ENCODE assay signal across 20 cellular contexts in the genomic region with DNA sequence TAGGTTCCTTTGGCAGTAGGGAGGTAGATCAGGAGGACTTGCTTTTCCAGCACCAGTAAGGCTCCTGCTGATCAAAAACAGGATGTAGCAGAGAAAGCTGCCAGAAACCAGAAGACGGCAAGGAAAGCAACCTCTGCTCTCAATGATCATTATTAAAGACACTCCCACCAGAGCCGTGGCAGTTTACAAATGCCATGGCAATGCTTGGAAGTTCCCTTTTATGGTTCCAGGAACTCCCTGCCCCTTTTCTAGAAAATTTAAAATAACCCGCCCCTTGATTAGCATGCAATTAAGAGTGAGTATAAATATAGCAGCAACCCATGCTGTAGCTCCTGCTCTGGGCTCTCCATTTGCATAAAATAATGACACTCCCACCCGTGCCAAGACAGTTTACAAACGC. TPM values are rescaled to one million over a fixed set of nuclear protein-coding genes. Genes with fewer than 3 reads are reported as not detected.
DNase-seq lines count a peak whose midpoint lies in the region; ATAC-seq and TF ChIP-seq lines count a peak whose summit lies in the region.
"Had no signal": no experiment of that assay in that cellular context is flagged by ENCODE, and none has a peak within 500 bp of the region (broad histone marks: within the 10 kb centered on the region; RNA-seq: fewer than 3 reads in every experiment).

No MANE protein-coding gene starts in this region.

- no peaks in the 10 kb centered on the region for H3K9me3 ChIP-seq in neural progenitor cell (ENCODE audit: low read depth)

- H3K4me3 Mint-ChIP-seq in nephron (no peak overlapping the region), neural progenitor cell (no peak overlapping the region)

- no peak overlapping the region for H3K27ac ChIP-seq in neural progenitor cell

- H3K36me3 ChIP-seq in neural progenitor cell, result no peaks in the 10 kb centered on the region

- TF ChIP-seq CTCF in nephron (IDR thresholded peaks at IDR 0.05; ENCODE audit: unreplicated experiment in 3 of 3), result no peak
- no peak for TF ChIP-seq CTCF in neural progenitor cell (IDR thresholded peaks at IDR 0.05)

- DNase-seq in EH (ENCODE audit: low read depth) (peak; percentile 2), NCI-H1048 (lab: John Stamatoyannopoulos, UW) (peak; percentile 60), dermis blood vessel endothelial cell (peak; percentile 38), neural progenitor cell (ENCODE audit: low spot score) (no peak), left colon (no peak)
- DNase-seq: activated CD4-positive, alpha-beta T cell treated with anti-CD3 and anti-CD28 coated beads, Interleukin-2, amount 50 U/mL, for 48 hours; activated T-cell treated with anti-CD3 and anti-CD28 coated beads, Interleukin-2, amount 50 U/mL, for 48 hours; effector memory CD4-positive, alpha-beta T cell; foreskin melanocyte; GF-D8; NCI-H2029 treated with DMSO at 0.1 percent for 48 hours; NCI-H510A; stimulated activated CD4-positive, alpha-beta T cell treated with anti-CD3 and anti-CD28 coated beads, Interleukin-1b, Interleukin-23, amount 100 ng/mL, for 48 hours had no signal

- no peaks in the 10 kb centered on the region for H4K20me1 ChIP-seq in neural progenitor cell (ENCODE audit: low read depth)

- no peaks in the 10 kb centered on the region for H3K4me1 ChIP-seq in neural progenitor cell

- H3K27me3 ChIP-seq in neural progenitor cell, result no peaks in the 10 kb centered on the region

- H3K4me3 ChIP-seq in neural progenitor cell, result no peak overlapping the region

- no peaks in the 10 kb centered on the region for H3K36me3 Mint-ChIP-seq in nephron (ENCODE audit: low read depth)
- no peaks in the 10 kb centered on the region for H3K36me3 Mint-ChIP-seq in neural progenitor cell

- H3K9ac ChIP-seq in neural progenitor cell, result no peak overlapping the region

- H2AFZ ChIP-seq in neural progenitor cell (replicated peaks), result no peak overlapping the region

- H3K9me3 Mint-ChIP-seq in nephron (no peaks in the 10 kb centered on the region), neural progenitor cell (no peaks in the 10 kb centered on the region)

- ATAC-seq in HG03439 (IDR thresholded peaks at IDR 0.05; ENCODE audit: unreplicated experiment) (no peak), left colon (no peak), GM19397 (IDR thresholded peaks at IDR 0.05; ENCODE audit: unreplicated experiment) (no peak)
- ATAC-seq: HCT116, sciatic nerve had no signal

- no peak overlapping the region for H3K4me2 ChIP-seq in neural progenitor cell

- H3K79me2 ChIP-seq in neural progenitor cell (ENCODE audit: low read depth), result no peaks in the 10 kb centered on the region

- H3K27ac Mint-ChIP-seq in nephron (peak overlapping the region in 2 of 3 experiments; percentile 46 to 56), neural progenitor cell (no peak overlapping the region)

- peaks cover 13% of the 10 kb centered on the region for H3K4me1 Mint-ChIP-seq in nephron
- no peaks in the 10 kb centered on the region for H3K4me1 Mint-ChIP-seq in neural progenitor cell

- H3F3A ChIP-seq in neural progenitor cell (ENCODE audit: low read depth), result no peaks in the 10 kb centered on the region

- intact Hi-C loops in left colon (cut with DNase I, micrococcal nuclease), result no loop called here

- no peaks in the 10 kb centered on the region for H3K27me3 Mint-ChIP-seq in nephron (ENCODE audit: low read depth)
- no peaks in the 10 kb centered on the region for H3K27me3 Mint-ChIP-seq in neural progenitor cell (ENCODE audit: insufficient read depth, low read depth)

RNA-seq across cellular contexts. Expression of gene EQTN, which starts 16.1 kb away (rescaled TPM):
- not detected in 2 replicates for total RNA-seq in dermis blood vessel endothelial cell
- total RNA-seq in neural progenitor cell (ENCODE audit: low replicate concordance), result 2.0 and 3.4 TPM in 2 replicates
- total RNA-seq in left colon, result 1 to 10 TPM in 1 of 2 donors, under 1 TPM in 1; 0.45 to 1.5 TPM
- total RNA-seq: mesenteric fat pad, SK-MEL-5 had no signal

Comparison
In these comparisons a context has a peak if more than half of its experiments do, and no peak if none do; other contexts are left out.
1. DNase-seq: peak in EH (single experiment), NCI-H1048 (single experiment) and dermis blood vessel endothelial cell (single experiment); none in neural progenitor cell (single experiment) and left colon (0 of 2).